In the genomic region with DNA sequence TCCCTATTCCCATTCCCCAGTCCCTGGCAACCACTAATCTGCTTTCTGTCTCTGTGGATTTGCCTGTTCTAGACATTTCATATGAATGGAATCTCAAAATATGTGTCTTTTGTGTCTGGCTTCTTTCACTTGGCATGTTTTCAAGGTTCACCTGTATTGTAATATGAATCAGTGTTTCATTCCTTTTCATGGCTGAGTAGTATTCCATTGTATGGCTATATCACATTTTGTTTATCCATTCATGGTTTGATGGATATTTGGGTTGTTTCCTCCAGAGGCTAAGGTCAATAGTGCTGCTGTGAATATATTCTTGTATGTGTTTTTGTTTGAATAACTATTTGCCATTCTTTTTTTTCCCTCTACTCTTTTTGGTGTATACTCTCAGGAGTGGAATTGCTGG, we compare ENCODE assay signal across 2 cellular contexts.
A peak's percentile ranks its signal among the peaks of the same experiment; 100 is the strongest.
TF ChIP-seq lines count a peak whose summit lies in the region.

No MANE protein-coding gene starts in this region.

TF ChIP-seq in GM12891, 5 proteins besides CTCF, POLR2A, EP300 and RAD21:
- TF ChIP-seq POLR2AphosphoS5 (IDR thresholded peaks at IDR 0.05; ENCODE audit: low read depth, low read length) (no peak), POU2F2 (IDR thresholded peaks at IDR 0.05; ENCODE audit: low read depth, low read length) (no peak), PAX5 (IDR thresholded peaks at IDR 0.05; ENCODE audit: insufficient read depth, low read length, severe bottlenecking) (no peak), SPI1 (IDR thresholded peaks at IDR 0.05; ENCODE audit: low read depth, low read length) (no peak)
TF ChIP-seq in GM12891: peak in this region for 0.

TF ChIP-seq in K562, 482 proteins besides CTCF, POLR2A, EP300 and RAD21:
- TF ChIP-seq CEBPG (CRISPR knock-in tag; IDR thresholded peaks at IDR 0.05): no peak
- TF ChIP-seq CEBPG (tag; conservative IDR thresholded peaks at IDR 0.05 in 1 of 2, IDR thresholded peaks at IDR 0.05 in 1 of 2): no peak
- peak; percentile 77 for TF ChIP-seq BCOR (IDR thresholded peaks at IDR 0.05)
- no peak for TF ChIP-seq XRCC4 (IDR thresholded peaks at IDR 0.05; ENCODE audit: extremely low read depth, insufficient read depth, insufficient read length)
- TF ChIP-seq BRF1 (IDR thresholded peaks at IDR 0.05; ENCODE audit: borderline replicate concordance, extremely low read depth, insufficient read length): no peak
- TF ChIP-seq ZBED1 (IDR thresholded peaks at IDR 0.05): no peak
- TF ChIP-seq PCBP2 (IDR thresholded peaks at IDR 0.05; ENCODE audit: low read depth, low read length, poor library complexity, severe bottlenecking): no peak
- TF ChIP-seq GABPB1 (CRISPR knock-in tag; IDR thresholded peaks at IDR 0.05): no peak
- no peak for TF ChIP-seq HCFC1 (IDR thresholded peaks at IDR 0.05; ENCODE audit: low read depth, low read length)
- TF ChIP-seq, protein P1, sequence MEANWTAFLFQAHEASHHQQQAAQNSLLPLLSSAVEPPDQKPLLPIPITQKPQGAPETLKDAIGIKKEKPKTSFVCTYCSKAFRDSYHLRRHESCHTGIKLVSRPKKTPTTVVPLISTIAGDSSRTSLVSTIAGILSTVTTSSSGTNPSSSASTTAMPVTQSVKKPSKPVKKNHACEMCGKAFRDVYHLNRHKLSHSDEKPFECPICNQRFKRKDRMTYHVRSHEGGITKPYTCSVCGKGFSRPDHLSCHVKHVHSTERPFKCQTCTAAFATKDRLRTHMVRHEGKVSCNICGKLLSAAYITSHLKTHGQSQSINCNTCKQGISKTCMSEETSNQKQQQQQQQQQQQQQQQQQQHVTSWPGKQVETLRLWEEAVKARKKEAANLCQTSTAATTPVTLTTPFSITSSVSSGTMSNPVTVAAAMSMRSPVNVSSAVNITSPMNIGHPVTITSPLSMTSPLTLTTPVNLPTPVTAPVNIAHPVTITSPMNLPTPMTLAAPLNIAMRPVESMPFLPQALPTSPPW (CRISPR knock-in tag; IDR thresholded peaks at IDR 0.05): no peak
- no peak for TF ChIP-seq PTTG1 (tag; IDR thresholded peaks at IDR 0.05; ENCODE audit: low read depth)
- no peak for TF ChIP-seq IRF2 (CRISPR knock-in tag; IDR thresholded peaks at IDR 0.05)
- no peak for TF ChIP-seq ZNF3 (CRISPR knock-in tag; IDR thresholded peaks at IDR 0.05)
- TF ChIP-seq MEIS2 (IDR thresholded peaks at IDR 0.05; ENCODE audit: partially characterized antibody): no peak
- TF ChIP-seq ZNF146 (CRISPR knock-in tag; IDR thresholded peaks at IDR 0.05; ENCODE audit: unreplicated experiment): peak; percentile 94
- TF ChIP-seq, protein P2, sequence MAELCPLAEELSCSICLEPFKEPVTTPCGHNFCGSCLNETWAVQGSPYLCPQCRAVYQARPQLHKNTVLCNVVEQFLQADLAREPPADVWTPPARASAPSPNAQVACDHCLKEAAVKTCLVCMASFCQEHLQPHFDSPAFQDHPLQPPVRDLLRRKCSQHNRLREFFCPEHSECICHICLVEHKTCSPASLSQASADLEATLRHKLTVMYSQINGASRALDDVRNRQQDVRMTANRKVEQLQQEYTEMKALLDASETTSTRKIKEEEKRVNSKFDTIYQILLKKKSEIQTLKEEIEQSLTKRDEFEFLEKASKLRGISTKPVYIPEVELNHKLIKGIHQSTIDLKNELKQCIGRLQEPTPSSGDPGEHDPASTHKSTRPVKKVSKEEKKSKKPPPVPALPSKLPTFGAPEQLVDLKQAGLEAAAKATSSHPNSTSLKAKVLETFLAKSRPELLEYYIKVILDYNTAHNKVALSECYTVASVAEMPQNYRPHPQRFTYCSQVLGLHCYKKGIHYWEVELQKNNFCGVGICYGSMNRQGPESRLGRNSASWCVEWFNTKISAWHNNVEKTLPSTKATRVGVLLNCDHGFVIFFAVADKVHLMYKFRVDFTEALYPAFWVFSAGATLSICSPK (IDR thresholded peaks at IDR 0.05; ENCODE audit: borderline replicate concordance): no peak
- TF ChIP-seq NCOA2 (IDR thresholded peaks at IDR 0.05; ENCODE audit: partially characterized antibody in 2 of 2): no peak
- no peak for TF ChIP-seq ZNF583 (CRISPR knock-in tag; IDR thresholded peaks at IDR 0.05)
- TF ChIP-seq, protein P3, sequence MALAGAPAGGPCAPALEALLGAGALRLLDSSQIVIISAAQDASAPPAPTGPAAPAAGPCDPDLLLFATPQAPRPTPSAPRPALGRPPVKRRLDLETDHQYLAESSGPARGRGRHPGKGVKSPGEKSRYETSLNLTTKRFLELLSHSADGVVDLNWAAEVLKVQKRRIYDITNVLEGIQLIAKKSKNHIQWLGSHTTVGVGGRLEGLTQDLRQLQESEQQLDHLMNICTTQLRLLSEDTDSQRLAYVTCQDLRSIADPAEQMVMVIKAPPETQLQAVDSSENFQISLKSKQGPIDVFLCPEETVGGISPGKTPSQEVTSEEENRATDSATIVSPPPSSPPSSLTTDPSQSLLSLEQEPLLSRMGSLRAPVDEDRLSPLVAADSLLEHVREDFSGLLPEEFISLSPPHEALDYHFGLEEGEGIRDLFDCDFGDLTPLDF (CRISPR knock-in tag; IDR thresholded peaks at IDR 0.05): no peak
- TF ChIP-seq KDM1A (IDR thresholded peaks at IDR 0.05): peak; percentile 9 to 49; a peak in 3 of 4 replicates
- TF ChIP-seq SAP30 (IDR thresholded peaks at IDR 0.05; ENCODE audit: borderline replicate concordance, insufficient read depth, low read depth, low read length, poor library complexity, severe bottlenecking): no peak
- TF ChIP-seq SETDB1 (IDR thresholded peaks at IDR 0.05; ENCODE audit: low read length): no peak
- TF ChIP-seq RBM25 (IDR thresholded peaks at IDR 0.05; ENCODE audit: low read depth, low read length, severe bottlenecking): peak; percentile 53
- no peak for TF ChIP-seq ZNF212 (CRISPR knock-in tag; IDR thresholded peaks at IDR 0.05)
- TF ChIP-seq ZNF408 (CRISPR knock-in tag; IDR thresholded peaks at IDR 0.05; ENCODE audit: low read depth): no peak
- no peak for TF ChIP-seq ZFP30 (CRISPR knock-in tag; IDR thresholded peaks at IDR 0.05; ENCODE audit: borderline replicate concordance)
- no peak for TF ChIP-seq KDM5B (IDR thresholded peaks at IDR 0.05; ENCODE audit: insufficient replicate concordance, low read depth, low read length)
- TF ChIP-seq, protein P4, sequence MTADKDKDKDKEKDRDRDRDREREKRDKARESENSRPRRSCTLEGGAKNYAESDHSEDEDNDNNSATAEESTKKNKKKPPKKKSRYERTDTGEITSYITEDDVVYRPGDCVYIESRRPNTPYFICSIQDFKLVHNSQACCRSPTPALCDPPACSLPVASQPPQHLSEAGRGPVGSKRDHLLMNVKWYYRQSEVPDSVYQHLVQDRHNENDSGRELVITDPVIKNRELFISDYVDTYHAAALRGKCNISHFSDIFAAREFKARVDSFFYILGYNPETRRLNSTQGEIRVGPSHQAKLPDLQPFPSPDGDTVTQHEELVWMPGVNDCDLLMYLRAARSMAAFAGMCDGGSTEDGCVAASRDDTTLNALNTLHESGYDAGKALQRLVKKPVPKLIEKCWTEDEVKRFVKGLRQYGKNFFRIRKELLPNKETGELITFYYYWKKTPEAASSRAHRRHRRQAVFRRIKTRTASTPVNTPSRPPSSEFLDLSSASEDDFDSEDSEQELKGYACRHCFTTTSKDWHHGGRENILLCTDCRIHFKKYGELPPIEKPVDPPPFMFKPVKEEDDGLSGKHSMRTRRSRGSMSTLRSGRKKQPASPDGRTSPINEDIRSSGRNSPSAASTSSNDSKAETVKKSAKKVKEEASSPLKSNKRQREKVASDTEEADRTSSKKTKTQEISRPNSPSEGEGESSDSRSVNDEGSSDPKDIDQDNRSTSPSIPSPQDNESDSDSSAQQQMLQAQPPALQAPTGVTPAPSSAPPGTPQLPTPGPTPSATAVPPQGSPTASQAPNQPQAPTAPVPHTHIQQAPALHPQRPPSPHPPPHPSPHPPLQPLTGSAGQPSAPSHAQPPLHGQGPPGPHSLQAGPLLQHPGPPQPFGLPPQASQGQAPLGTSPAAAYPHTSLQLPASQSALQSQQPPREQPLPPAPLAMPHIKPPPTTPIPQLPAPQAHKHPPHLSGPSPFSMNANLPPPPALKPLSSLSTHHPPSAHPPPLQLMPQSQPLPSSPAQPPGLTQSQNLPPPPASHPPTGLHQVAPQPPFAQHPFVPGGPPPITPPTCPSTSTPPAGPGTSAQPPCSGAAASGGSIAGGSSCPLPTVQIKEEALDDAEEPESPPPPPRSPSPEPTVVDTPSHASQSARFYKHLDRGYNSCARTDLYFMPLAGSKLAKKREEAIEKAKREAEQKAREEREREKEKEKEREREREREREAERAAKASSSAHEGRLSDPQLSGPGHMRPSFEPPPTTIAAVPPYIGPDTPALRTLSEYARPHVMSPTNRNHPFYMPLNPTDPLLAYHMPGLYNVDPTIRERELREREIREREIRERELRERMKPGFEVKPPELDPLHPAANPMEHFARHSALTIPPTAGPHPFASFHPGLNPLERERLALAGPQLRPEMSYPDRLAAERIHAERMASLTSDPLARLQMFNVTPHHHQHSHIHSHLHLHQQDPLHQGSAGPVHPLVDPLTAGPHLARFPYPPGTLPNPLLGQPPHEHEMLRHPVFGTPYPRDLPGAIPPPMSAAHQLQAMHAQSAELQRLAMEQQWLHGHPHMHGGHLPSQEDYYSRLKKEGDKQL (CRISPR knock-in tag; IDR thresholded peaks at IDR 0.05; ENCODE audit: borderline replicate concordance): no peak
- TF ChIP-seq NR2C2 (CRISPR knock-in tag; IDR thresholded peaks at IDR 0.05): no peak
- no peak for TF ChIP-seq NR2C2 (tag; IDR thresholded peaks at IDR 0.05)
- no peak for TF ChIP-seq ZNF165 (CRISPR knock-in tag; IDR thresholded peaks at IDR 0.05; ENCODE audit: borderline replicate concordance)
- TF ChIP-seq ZNF79 (CRISPR knock-in tag; IDR thresholded peaks at IDR 0.05; ENCODE audit: low read depth): no peak
- no peak for TF ChIP-seq POLR2AphosphoS2 (IDR thresholded peaks at IDR 0.05; ENCODE audit: low read length)
- TF ChIP-seq, protein P5, sequence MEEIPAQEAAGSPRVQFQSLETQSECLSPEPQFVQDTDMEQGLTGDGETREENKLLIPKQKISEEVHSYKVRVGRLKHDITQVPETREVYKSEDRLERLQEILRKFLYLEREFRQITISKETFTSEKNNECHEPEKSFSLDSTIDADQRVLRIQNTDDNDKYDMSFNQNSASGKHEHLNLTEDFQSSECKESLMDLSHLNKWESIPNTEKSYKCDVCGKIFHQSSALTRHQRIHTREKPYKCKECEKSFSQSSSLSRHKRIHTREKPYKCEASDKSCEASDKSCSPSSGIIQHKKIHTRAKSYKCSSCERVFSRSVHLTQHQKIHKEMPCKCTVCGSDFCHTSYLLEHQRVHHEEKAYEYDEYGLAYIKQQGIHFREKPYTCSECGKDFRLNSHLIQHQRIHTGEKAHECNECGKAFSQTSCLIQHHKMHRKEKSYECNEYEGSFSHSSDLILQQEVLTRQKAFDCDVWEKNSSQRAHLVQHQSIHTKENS (CRISPR knock-in tag; IDR thresholded peaks at IDR 0.05): no peak
- TF ChIP-seq, protein P6, sequence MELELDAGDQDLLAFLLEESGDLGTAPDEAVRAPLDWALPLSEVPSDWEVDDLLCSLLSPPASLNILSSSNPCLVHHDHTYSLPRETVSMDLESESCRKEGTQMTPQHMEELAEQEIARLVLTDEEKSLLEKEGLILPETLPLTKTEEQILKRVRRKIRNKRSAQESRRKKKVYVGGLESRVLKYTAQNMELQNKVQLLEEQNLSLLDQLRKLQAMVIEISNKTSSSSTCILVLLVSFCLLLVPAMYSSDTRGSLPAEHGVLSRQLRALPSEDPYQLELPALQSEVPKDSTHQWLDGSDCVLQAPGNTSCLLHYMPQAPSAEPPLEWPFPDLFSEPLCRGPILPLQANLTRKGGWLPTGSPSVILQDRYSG (tag; conservative IDR thresholded peaks at IDR 0.05; ENCODE audit: low read depth): no peak
TF ChIP-seq in K562: peak in this region for 4.
